24 cellular contexts compared by ENCODE assay signal in genomic region chr3:97952872-97953271, GRCh38. TPM values are rescaled to one million over a fixed set of nuclear protein-coding genes. Genes with fewer than 3 reads are reported as not detected.
A peak's percentile ranks its signal among the peaks of the same experiment; 100 is the strongest.
DNase-seq lines count a peak whose midpoint lies in the region; ATAC-seq, FAIRE-seq and TF ChIP-seq lines count a peak whose summit lies in the region.
"Had no signal": no experiment of that assay in that cellular context is flagged by ENCODE, and none has a peak within 500 bp of the region (broad histone marks: within the 10 kb centered on the region; RNA-seq: fewer than 3 reads in every experiment).

No MANE protein-coding gene starts in this region.

- H3K27me3 ChIP-seq in bronchial epithelial cell (ENCODE audit: control insufficient read depth, insufficient read depth, low read length) (no peaks in the 10 kb centered on the region), stomach (no peaks in the 10 kb centered on the region), spleen (replicated peaks in 1 of 7) (no peaks in the 10 kb centered on the region)
- H3K27me3 ChIP-seq: heart left ventricle, SJCRH30 had no signal

- peak overlapping the region; percentile 74 for H3K27ac Mint-ChIP-seq in HFFc6
- H3K27ac Mint-ChIP-seq in activated T-cell treated with anti-CD3 and anti-CD28 coated beads, Interleukin-2, amount 50 U/mL, for 72 hours = no peak overlapping the region
- H3K27ac Mint-ChIP-seq: stimulated activated memory B cell treated with anti-CD40 and anti-IgM and Interleukin-4, amounts not matched to agents 10 μg/mL and 1 μg/mL and 100 μg/mL, for 72 hours; WTC11 had no signal

- no peak for ATAC-seq in activated T-cell treated with anti-CD3 and anti-CD28 coated beads, Interleukin-2, amount 50 U/mL, for 72 hours (replicated peaks in 1 of 2)
- ATAC-seq: naive thymus-derived CD8-positive, alpha-beta T cell; stimulated activated memory B cell treated with anti-CD40 and anti-IgM and Interleukin-4, amounts not matched to agents 10 μg/mL and 1 μg/mL and 100 μg/mL, for 72 hours; WTC11 had no signal

- no peak for TF ChIP-seq EP300 in stomach (IDR thresholded peaks at IDR 0.05)

- H3K36me3 Mint-ChIP-seq in HFFc6 (ENCODE audit: low read depth) = peaks cover 45% of the 10 kb centered on the region; the same call in 1 of the 2 replicates
- peaks cover 7 to 21% of the 10 kb centered on the region in 2 donors for H3K36me3 Mint-ChIP-seq in activated T-cell treated with anti-CD3 and anti-CD28 coated beads, Interleukin-2, amount 50 U/mL, for 72 hours (ENCODE audit: insufficient read depth in 2 of 2)

- no peak overlapping the region for H3K4me3 Mint-ChIP-seq in HFFc6
- no peak overlapping the region for H3K4me3 Mint-ChIP-seq in activated T-cell treated with anti-CD3 and anti-CD28 coated beads, Interleukin-2, amount 50 U/mL, for 72 hours
- H3K4me3 Mint-ChIP-seq: naive thymus-derived CD8-positive, alpha-beta T cell; stimulated activated memory B cell treated with anti-CD40 and anti-IgM and Interleukin-4, amounts not matched to agents 10 μg/mL and 1 μg/mL and 100 μg/mL, for 72 hours; WTC11 had no signal

- H3K4me1 ChIP-seq in stomach (peaks cover 7 to 12% (median 10%) of the 10 kb centered on the region in 4 donors), spleen (peaks cover 0 to 7% (median 0%) of the 10 kb centered on the region in 6 donors)
- H3K4me1 ChIP-seq: SJCRH30 had no signal

- DNase-seq in HFFc6 (no peak), bronchial epithelial cell (ENCODE audit: low read depth) (peak; percentile 73), kidney tubule cell (ENCODE audit: low spot score) (peak; percentile 59), stomach (no peak), spleen (no peak), C1 segment of cervical spinal cord (lab: John Stamatoyannopoulos, UW) (no peak)
- DNase-seq in effector CD8-positive, alpha-beta T cell (lab: John Stamatoyannopoulos, UW) = no peak
- no peak for DNase-seq in activated T-cell treated with anti-CD3 and anti-CD28 coated beads, Interleukin-2, amount 50 U/mL, for 72 hours
- DNase-seq: activated CD4-positive, alpha-beta T cell treated with anti-CD3 and anti-CD28 coated beads, Interleukin-2, amount 50 U/mL, for 4 hours; activated naive CD4-positive, alpha-beta T cell; central memory CD4-positive, alpha-beta T cell; DMS79; H7; naive thymus-derived CD8-positive, alpha-beta T cell; NCI-H1694; NCI-H748 treated with DMSO at 0.1 percent for 48 hours; SJCRH30; T-helper 2 cell had no signal

- intact Hi-C loops in stomach (cut with DNase I; ENCODE audit: low total_unique reads) = no loop called here
- intact Hi-C loops in spleen (cut with DNase I; ENCODE audit: low total_unique reads) = no loop called here

- H3K4me3 ChIP-seq in bronchial epithelial cell (ENCODE audit: low read depth, low read length) (no peak overlapping the region), stomach (no peak overlapping the region), spleen (no peak overlapping the region)
- H3K4me3 ChIP-seq: heart left ventricle, lung, SJCRH30 had no signal

- no peaks in the 10 kb centered on the region for H3K9me3 Mint-ChIP-seq in HFFc6
- H3K9me3 Mint-ChIP-seq in activated T-cell treated with anti-CD3 and anti-CD28 coated beads, Interleukin-2, amount 50 U/mL, for 72 hours = no peaks in the 10 kb centered on the region
- H3K9me3 Mint-ChIP-seq: naive thymus-derived CD8-positive, alpha-beta T cell; stimulated activated memory B cell treated with anti-CD40 and anti-IgM and Interleukin-4, amounts not matched to agents 10 μg/mL and 1 μg/mL and 100 μg/mL, for 72 hours; WTC11 had no signal

- H3K36me3 ChIP-seq in bronchial epithelial cell (ENCODE audit: control insufficient read depth, insufficient read depth, low read length) (peaks cover 7% of the 10 kb centered on the region), stomach (peaks cover 12 to 82% (median 76%) of the 10 kb centered on the region in 4 donors), spleen (peaks cover 0 to 98% (median 56%) of the 10 kb centered on the region in 6 donors)

- no peak for TF ChIP-seq CTCF in HFFc6 (IDR thresholded peaks at IDR 0.05)
- no peak for TF ChIP-seq CTCF in bronchial epithelial cell (IDR thresholded peaks at IDR 0.05; ENCODE audit: insufficient read depth, low read length, severe bottlenecking)
- TF ChIP-seq CTCF in stomach (IDR thresholded peaks at IDR 0.05) = no peak
- TF ChIP-seq CTCF in spleen (IDR thresholded peaks at IDR 0.05 in 8 of 11, conservative IDR thresholded peaks at IDR 0.05 in 3 of 11) = no peak

- TF ChIP-seq POLR2A in stomach (IDR thresholded peaks at IDR 0.05) = no peak
- no peak for TF ChIP-seq POLR2A in spleen (IDR thresholded peaks at IDR 0.05)

- 75 to 94% (median 83%) methylated on average over 1 of the region's 1 CpG for WGBS in stomach, 5 donors
- WGBS in spleen, 5 donors = 95 to 100% (median 97%) methylated on average over 1 of the region's 1 CpG

- H3K4me1 Mint-ChIP-seq in HFFc6 (ENCODE audit: low read depth) = peaks cover 22% of the 10 kb centered on the region
- H3K4me1 Mint-ChIP-seq in activated T-cell treated with anti-CD3 and anti-CD28 coated beads, Interleukin-2, amount 50 U/mL, for 72 hours (ENCODE audit: low read depth) = no peaks in the 10 kb centered on the region

- H3K27ac ChIP-seq in stomach (peak overlapping the region in 4 of 5 donors; percentile 15 to 62 (median 50)), spleen (no peak overlapping the region)
- H3K27ac ChIP-seq: heart left ventricle, SJCRH30 had no signal

- H3K9me3 ChIP-seq in stomach = no peaks in the 10 kb centered on the region
- no peaks in the 10 kb centered on the region for H3K9me3 ChIP-seq in spleen
- H3K9me3 ChIP-seq: heart left ventricle, SJCRH30 had no signal

- FAIRE-seq in bronchial epithelial cell (lab: Jason Lieb, UNC) = no peak
- FAIRE-seq: GM12892, HTR-8/SVneo had no signal

- no peaks in the 10 kb centered on the region for H3K27me3 Mint-ChIP-seq in HFFc6 (ENCODE audit: insufficient read depth)
- H3K27me3 Mint-ChIP-seq in activated T-cell treated with anti-CD3 and anti-CD28 coated beads, Interleukin-2, amount 50 U/mL, for 72 hours (ENCODE audit: low read depth) = no peaks in the 10 kb centered on the region
- H3K27me3 Mint-ChIP-seq: naive thymus-derived CD8-positive, alpha-beta T cell; stimulated activated memory B cell treated with anti-CD40 and anti-IgM and Interleukin-4, amounts not matched to agents 10 μg/mL and 1 μg/mL and 100 μg/mL, for 72 hours had no signal

RNA-seq across cellular contexts. Expression of gene RIOX2, which starts 19.4 kb away (rescaled TPM):
- total RNA-seq in HFFc6 (2021; fragmentation: NEBNext Ultra II Directional; extraction: Animal tissue kit (Norgen Biotek cat#: 25700)) = 10 to 100 TPM; 27.3 to 38.4 (median 31.3) TPM
- total RNA-seq in bronchial epithelial cell (36.4 and 40.3 TPM in 2 replicates), stomach (10 to 100 TPM in 4 of 5 donors, under 1 TPM in 1; 0.58 to 28.1 (median 16.3) TPM), spleen (10 to 100 TPM; 13.5 to 29.7 (median 21.3) TPM)
- polyA plus RNA-seq in stomach (10 to 100 TPM; 13.0 to 18.8 (median 17.7) TPM), spleen (10 to 100 TPM; 13.5 to 15.9 (median 15.6) TPM)
- 10 to 100 TPM; 32.8 to 37.8 TPM for total RNA-seq in activated T-cell treated with anti-CD3 and anti-CD28 coated beads, Interleukin-2, amount 50 U/mL, for 72 hours

Comparison
In these comparisons a context has a peak if more than half of its experiments do, and no peak if none do; other contexts are left out.
1. DNase-seq: peak in bronchial epithelial cell (single experiment) and kidney tubule cell (single experiment); none in HFFc6 (single experiment), stomach (single experiment), spleen (single experiment), C1 segment of cervical spinal cord (0 of 14), effector CD8-positive, alpha-beta T cell (single experiment) and activated T-cell treated with anti-CD3 and anti-CD28 coated beads, Interleukin-2, amount 50 U/mL, for 72 hours (0 of 2).
2. H3K27ac ChIP-seq: peak in stomach (4 of 5); none in spleen (0 of 8).